8 cellular contexts compared by ENCODE assay signal in the genomic region with DNA sequence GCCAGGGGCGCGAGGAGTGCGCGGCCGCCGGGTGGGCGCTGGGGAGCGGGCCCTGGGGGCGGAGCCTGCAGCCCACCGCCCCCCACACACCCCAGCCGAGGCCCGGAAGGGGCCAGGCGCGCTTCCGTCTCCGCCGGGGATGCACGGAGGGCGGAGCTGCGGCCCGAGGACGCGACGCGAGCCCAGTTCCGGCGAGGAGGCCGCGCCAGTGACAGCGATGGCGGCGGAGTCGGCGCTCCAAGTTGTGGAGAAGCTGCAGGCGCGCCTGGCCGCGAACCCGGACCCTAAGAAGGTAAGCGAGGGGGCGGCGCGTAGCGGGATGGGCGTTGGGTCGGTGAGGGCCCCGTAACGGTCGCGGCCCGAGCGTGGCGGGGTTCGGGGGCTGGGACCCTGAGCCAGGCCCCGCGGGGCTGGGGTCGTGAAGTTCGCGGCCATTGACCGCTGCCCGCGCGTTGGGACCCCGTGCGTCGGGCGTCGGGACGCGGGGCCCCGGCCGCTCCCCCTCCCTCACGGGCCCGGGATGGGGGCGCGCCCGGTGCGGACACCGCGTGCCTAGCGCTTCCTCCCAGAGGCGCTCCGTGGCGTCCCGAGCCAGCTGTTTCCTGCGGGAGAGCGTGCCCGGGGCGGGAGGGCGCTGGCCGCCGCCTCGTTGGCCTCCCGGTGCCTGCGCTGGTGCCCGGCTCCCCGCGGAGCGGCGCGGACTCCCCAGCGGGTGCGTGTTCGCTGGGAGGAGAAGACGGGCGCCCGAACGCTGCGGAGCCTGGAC. TPM values are rescaled to one million over a fixed set of nuclear protein-coding genes. Genes with fewer than 3 reads are reported as not detected.
DNase-seq lines count a peak whose midpoint lies in the region; ATAC-seq and TF ChIP-seq lines count a peak whose summit lies in the region.

A gene with protein sequence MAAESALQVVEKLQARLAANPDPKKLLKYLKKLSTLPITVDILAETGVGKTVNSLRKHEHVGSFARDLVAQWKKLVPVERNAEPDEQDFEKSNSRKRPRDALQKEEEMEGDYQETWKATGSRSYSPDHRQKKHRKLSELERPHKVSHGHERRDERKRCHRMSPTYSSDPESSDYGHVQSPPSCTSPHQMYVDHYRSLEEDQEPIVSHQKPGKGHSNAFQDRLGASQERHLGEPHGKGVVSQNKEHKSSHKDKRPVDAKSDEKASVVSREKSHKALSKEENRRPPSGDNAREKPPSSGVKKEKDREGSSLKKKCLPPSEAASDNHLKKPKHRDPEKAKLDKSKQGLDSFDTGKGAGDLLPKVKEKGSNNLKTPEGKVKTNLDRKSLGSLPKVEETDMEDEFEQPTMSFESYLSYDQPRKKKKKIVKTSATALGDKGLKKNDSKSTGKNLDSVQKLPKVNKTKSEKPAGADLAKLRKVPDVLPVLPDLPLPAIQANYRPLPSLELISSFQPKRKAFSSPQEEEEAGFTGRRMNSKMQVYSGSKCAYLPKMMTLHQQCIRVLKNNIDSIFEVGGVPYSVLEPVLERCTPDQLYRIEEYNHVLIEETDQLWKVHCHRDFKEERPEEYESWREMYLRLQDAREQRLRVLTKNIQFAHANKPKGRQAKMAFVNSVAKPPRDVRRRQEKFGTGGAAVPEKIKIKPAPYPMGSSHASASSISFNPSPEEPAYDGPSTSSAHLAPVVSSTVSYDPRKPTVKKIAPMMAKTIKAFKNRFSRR (plus strand): TSS at position 185 of the 766 bp plus-strand sequence. CDS start 33 bp downstream, at position 218.

- H3K4me3 Mint-ChIP-seq in activated T-helper 2 cell treated with anti-CD3 and anti-CD28 coated beads, Interferon-gamma antibody, Interleukin-2, Interleukin-4, amounts not matched to agents 10 μg/mL and 5 μg/mL and 100 μg/mL, durations not matched to agents 14 hours and 24 hours and 36 hours (ENCODE audit: low read depth) = peak within 1 kb of the TSS; percentile 89
- H3K4me3 Mint-ChIP-seq in nephron = peak within 1 kb of the TSS; percentile 91 to 95 (median 94)
- H3K4me3 Mint-ChIP-seq in stimulated activated naive CD8-positive, alpha-beta T cell treated with anti-CD3 and anti-CD28 coated beads, Interleukin-15, Interleukin-2, amounts not matched to agents 100 ng/mL and 50 ng/mL, for 24 hours = peak within 1 kb of the TSS; percentile 89

- peaks cover 31% of the 10 kb centered on the region for H3K36me3 Mint-ChIP-seq in activated T-helper 2 cell treated with anti-CD3 and anti-CD28 coated beads, Interferon-gamma antibody, Interleukin-2, Interleukin-4, amounts not matched to agents 10 μg/mL and 5 μg/mL and 100 μg/mL, durations not matched to agents 14 hours and 24 hours and 36 hours (ENCODE audit: low read depth)
- H3K36me3 Mint-ChIP-seq in nephron (ENCODE audit: low read depth) = peaks cover 15% of the 10 kb centered on the region
- peaks cover 27% of the 10 kb centered on the region for H3K36me3 Mint-ChIP-seq in stimulated activated naive CD8-positive, alpha-beta T cell treated with anti-CD3 and anti-CD28 coated beads, Interleukin-15, Interleukin-2, amounts not matched to agents 100 ng/mL and 50 ng/mL, for 24 hours (ENCODE audit: low read depth)

- H3K27ac Mint-ChIP-seq in activated T-helper 2 cell treated with anti-CD3 and anti-CD28 coated beads, Interferon-gamma antibody, Interleukin-2, Interleukin-4, amounts not matched to agents 10 μg/mL and 5 μg/mL and 100 μg/mL, durations not matched to agents 14 hours and 24 hours and 36 hours = peak within 1 kb of the TSS; percentile 90
- peak within 1 kb of the TSS; percentile 79 to 94 (median 86) for H3K27ac Mint-ChIP-seq in nephron
- peak within 1 kb of the TSS; percentile 85 for H3K27ac Mint-ChIP-seq in stimulated activated naive CD8-positive, alpha-beta T cell treated with anti-CD3 and anti-CD28 coated beads, Interleukin-15, Interleukin-2, amounts not matched to agents 100 ng/mL and 50 ng/mL, for 24 hours

- H3K9me3 Mint-ChIP-seq in activated T-helper 2 cell treated with anti-CD3 and anti-CD28 coated beads, Interferon-gamma antibody, Interleukin-2, Interleukin-4, amounts not matched to agents 10 μg/mL and 5 μg/mL and 100 μg/mL, durations not matched to agents 14 hours and 24 hours and 36 hours = no peaks in the 10 kb centered on the region
- H3K9me3 Mint-ChIP-seq in nephron = no peaks in the 10 kb centered on the region
- no peaks in the 10 kb centered on the region for H3K9me3 Mint-ChIP-seq in stimulated activated naive CD8-positive, alpha-beta T cell treated with anti-CD3 and anti-CD28 coated beads, Interleukin-15, Interleukin-2, amounts not matched to agents 100 ng/mL and 50 ng/mL, for 24 hours

- peak within 1 kb of the TSS; percentile 82 for H3K4me3 ChIP-seq in fibroblast of pulmonary artery (replicated peaks; ENCODE audit: low read depth, low read length)

- ATAC-seq in GM19438 (IDR thresholded peaks at IDR 0.05; ENCODE audit: low read depth, unreplicated experiment) = peak; percentile 64

- H3K27me3 Mint-ChIP-seq in activated T-helper 2 cell treated with anti-CD3 and anti-CD28 coated beads, Interferon-gamma antibody, Interleukin-2, Interleukin-4, amounts not matched to agents 10 μg/mL and 5 μg/mL and 100 μg/mL, durations not matched to agents 14 hours and 24 hours and 36 hours (ENCODE audit: low read depth) = no peaks in the 10 kb centered on the region
- H3K27me3 Mint-ChIP-seq in nephron (ENCODE audit: low read depth) = no peaks in the 10 kb centered on the region
- no peaks in the 10 kb centered on the region for H3K27me3 Mint-ChIP-seq in stimulated activated naive CD8-positive, alpha-beta T cell treated with anti-CD3 and anti-CD28 coated beads, Interleukin-15, Interleukin-2, amounts not matched to agents 100 ng/mL and 50 ng/mL, for 24 hours

- TF ChIP-seq CTCF in fibroblast of pulmonary artery (IDR thresholded peaks at IDR 0.05; ENCODE audit: low read length, missing control alignments) = no peak
- no peak for TF ChIP-seq CTCF in nephron (IDR thresholded peaks at IDR 0.05; ENCODE audit: unreplicated experiment in 3 of 3)

- H3K4me1 Mint-ChIP-seq in activated T-helper 2 cell treated with anti-CD3 and anti-CD28 coated beads, Interferon-gamma antibody, Interleukin-2, Interleukin-4, amounts not matched to agents 10 μg/mL and 5 μg/mL and 100 μg/mL, durations not matched to agents 14 hours and 24 hours and 36 hours (ENCODE audit: low read depth) = peaks cover 42% of the 10 kb centered on the region
- H3K4me1 Mint-ChIP-seq in nephron = peaks cover 29% of the 10 kb centered on the region
- peaks cover 47% of the 10 kb centered on the region for H3K4me1 Mint-ChIP-seq in stimulated activated naive CD8-positive, alpha-beta T cell treated with anti-CD3 and anti-CD28 coated beads, Interleukin-15, Interleukin-2, amounts not matched to agents 100 ng/mL and 50 ng/mL, for 24 hours (ENCODE audit: low read depth)

- intact Hi-C loops in activated T-helper 2 cell treated with anti-CD3 and anti-CD28 coated beads, Interferon-gamma antibody, Interleukin-2, Interleukin-4, amounts not matched to agents 10 μg/mL and 5 μg/mL and 100 μg/mL, durations not matched to agents 14 hours and 24 hours and 36 hours (cut with micrococcal nuclease) = loop anchor here (2.0 kb wide), 1 partner anchor 53 kb away; the partner anchor contains the start of gene RPL11

- DNase-seq in COLO829 (ENCODE audit: low spot score) (peak; percentile 68), HPDE6-E6E7 (ENCODE audit: extremely low spot score) (peak; percentile 62), RPMI7951 (ENCODE audit: low read depth) (peak; percentile 67), fibroblast of pulmonary artery (ENCODE audit: low read depth) (peak; percentile 58)
- peak; percentile 78 for DNase-seq in activated T-helper 2 cell treated with anti-CD3 and anti-CD28 coated beads, Interferon-gamma antibody, Interleukin-2, Interleukin-4, amounts not matched to agents 10 μg/mL and 5 μg/mL and 100 μg/mL, durations not matched to agents 14 hours and 24 hours and 36 hours (ENCODE audit: low spot score)

RNA-seq across cellular contexts. Expression of the gene that starts here (rescaled TPM):
- total RNA-seq in RPMI7951 (2014; rRNA removed; shearing (Covaris generic)) = 48.9 and 57.0 TPM in 2 replicates
- 42.0 and 45.5 TPM in 2 replicates for total RNA-seq in activated T-helper 2 cell treated with anti-CD3 and anti-CD28 coated beads, Interferon-gamma antibody, Interleukin-2, Interleukin-4, amounts not matched to agents 10 μg/mL and 5 μg/mL and 100 μg/mL, durations not matched to agents 14 hours and 24 hours and 36 hours

Comparison
In these comparisons a context has a peak if more than half of its experiments do, and no peak if none do; other contexts are left out.
1. Peak in every context shown above with its lines: DNase-seq, ATAC-seq and H3K4me3 ChIP-seq.